Comparison of ENCODE assay signal across 11 cellular contexts in the genomic region with DNA sequence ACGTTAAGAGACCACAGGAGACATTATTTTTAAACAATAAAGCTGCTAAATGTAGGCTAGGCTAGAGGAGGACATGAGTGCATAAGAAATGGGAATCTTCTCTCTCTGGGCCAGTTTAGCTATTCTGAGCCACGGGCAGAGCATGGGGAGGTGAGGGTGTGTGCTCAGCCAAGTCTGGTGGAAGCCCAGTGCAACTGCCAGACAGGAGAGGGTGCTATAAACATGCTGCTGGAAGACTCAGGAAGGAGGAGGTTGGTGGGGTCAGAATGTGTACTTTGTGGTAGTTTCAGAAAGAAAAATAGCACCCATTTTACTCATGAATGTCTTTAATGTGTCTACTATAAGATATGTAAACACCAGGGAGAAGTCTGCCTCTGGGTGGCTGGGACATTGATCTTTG. TPM values are rescaled to one million over a fixed set of nuclear protein-coding genes. Genes with fewer than 3 reads are reported as not detected.
DNase-seq lines count a peak whose midpoint lies in the region; TF ChIP-seq lines count a peak whose summit lies in the region.
"Had no signal": no experiment of that assay in that cellular context is flagged by ENCODE, and none has a peak within 500 bp of the region (broad histone marks: within the 10 kb centered on the region; RNA-seq: fewer than 3 reads in every experiment).

No MANE protein-coding gene starts in this region.

- no peaks in the 10 kb centered on the region for H3K9me3 ChIP-seq in HEK293 (ENCODE audit: control insufficient read depth, insufficient read depth, low read depth, low read length)
- H3K9me3 ChIP-seq in suprapubic skin = no peaks in the 10 kb centered on the region
- H3K9me3 ChIP-seq: vagina had no signal

- in situ Hi-C loops in SK-MEL-5 (cut with HindIII; ENCODE audit: low pct_unique_long_range_greater_than_20kb, low sequenced_read_pairs) (no loop called here), GM13977 (cut with MboI; ENCODE audit: low pct_unique_long_range_greater_than_20kb, low sequenced_read_pairs, unreplicated experiment) (no loop called here)

- TF ChIP-seq CTCF in C4-2B (conservative IDR thresholded peaks at IDR 0.05) (0 out of 2 replicates have a peak, but pooled peaks have one; percentile 12), HEK293 (tag by site-specific recombination; IDR thresholded peaks at IDR 0.05) (peak; percentile 24; the same call in 1 of the 2 replicates), suprapubic skin (IDR thresholded peaks at IDR 0.05) (no peak), GM13977 (IDR thresholded peaks at IDR 0.05; ENCODE audit: extremely low read depth, insufficient read depth, missing control alignments) (no peak)

- H3K36me3 ChIP-seq in HEK293 (ENCODE audit: control insufficient read depth in 2 of 2, insufficient read depth in 1 of 2, low read length in 2 of 2) (no peaks in the 10 kb centered on the region), suprapubic skin (no peaks in the 10 kb centered on the region)
- H3K36me3 ChIP-seq: vagina had no signal

- peaks cover 40% of the 10 kb centered on the region for H3K27me3 ChIP-seq in suprapubic skin
- H3K27me3 ChIP-seq: vagina had no signal

- POLR2A ChIA-PET in HEK293 (lab: Yijun Ruan, JAX) = no interaction called here

- peak; percentile 72 for DNase-seq in SK-MEL-5 (ENCODE audit: low read depth, low spot score)
- peak; percentile 68 for DNase-seq in iPS-NIHi7 (ENCODE audit: extremely low spot score)
- DNase-seq in A172 (ENCODE audit: low spot score) = no peak
- DNase-seq in suprapubic skin (ENCODE audit: low spot score in 2 of 2) = no peak
- no peak for DNase-seq in NCI-H226
- no peak for DNase-seq in GM13977 (ENCODE audit: low spot score)
- DNase-seq: activated gamma-delta T cell treated with Interleukin-2 at 50 U/mL for 16 hours had no signal

- H3K4me3 ChIP-seq in HEK293 (ENCODE audit: low read depth, low read length) = no peak overlapping the region
- H3K4me3 ChIP-seq in suprapubic skin = no peak overlapping the region
- H3K4me3 ChIP-seq: SK-N-MC, vagina had no signal

- 33% methylated on average over 2 of the region's 2 CpGs for WGBS in suprapubic skin

- CTCF ChIA-PET in HEK293 (lab: Yijun Ruan, JAX) = interaction anchor here (0.5 to 2.8 kb wide), 17 partner anchors 17 to 1093 kb away, joined by 3 to 20 read pairs (median 4); no protein-coding TSS in a partner anchor

- no peak for TF ChIP-seq POLR2A in suprapubic skin (IDR thresholded peaks at IDR 0.05)

- H3K4me1 ChIP-seq in HEK293 (ENCODE audit: control insufficient read depth, insufficient read depth, low read length) (no peaks in the 10 kb centered on the region), suprapubic skin (peaks cover 7% of the 10 kb centered on the region)
- H3K4me1 ChIP-seq: vagina had no signal

- TF ChIP-seq EP300 in suprapubic skin (IDR thresholded peaks at IDR 0.05) = no peak

- H3K27ac ChIP-seq in C4-2B = no peak overlapping the region
- H3K27ac ChIP-seq in HEK293 (ENCODE audit: extremely low read depth, low read depth, low read length) = no peak overlapping the region
- H3K27ac ChIP-seq in suprapubic skin = no peak overlapping the region
- H3K27ac ChIP-seq: SK-N-MC, vagina had no signal

TF ChIP-seq in HEK293, 187 proteins besides CTCF, POLR2A, EP300 and RAD21 (continues in another document):
- no peak for TF ChIP-seq ZNF707 (tag by site-specific recombination; IDR thresholded peaks at IDR 0.05)
- peak; percentile 61 for TF ChIP-seq ZNF654 (tag by site-specific recombination; IDR thresholded peaks at IDR 0.05; ENCODE audit: low read depth)
- TF ChIP-seq KLF1 (tag by site-specific recombination; IDR thresholded peaks at IDR 0.05) = no peak
- TF ChIP-seq, protein P1, sequence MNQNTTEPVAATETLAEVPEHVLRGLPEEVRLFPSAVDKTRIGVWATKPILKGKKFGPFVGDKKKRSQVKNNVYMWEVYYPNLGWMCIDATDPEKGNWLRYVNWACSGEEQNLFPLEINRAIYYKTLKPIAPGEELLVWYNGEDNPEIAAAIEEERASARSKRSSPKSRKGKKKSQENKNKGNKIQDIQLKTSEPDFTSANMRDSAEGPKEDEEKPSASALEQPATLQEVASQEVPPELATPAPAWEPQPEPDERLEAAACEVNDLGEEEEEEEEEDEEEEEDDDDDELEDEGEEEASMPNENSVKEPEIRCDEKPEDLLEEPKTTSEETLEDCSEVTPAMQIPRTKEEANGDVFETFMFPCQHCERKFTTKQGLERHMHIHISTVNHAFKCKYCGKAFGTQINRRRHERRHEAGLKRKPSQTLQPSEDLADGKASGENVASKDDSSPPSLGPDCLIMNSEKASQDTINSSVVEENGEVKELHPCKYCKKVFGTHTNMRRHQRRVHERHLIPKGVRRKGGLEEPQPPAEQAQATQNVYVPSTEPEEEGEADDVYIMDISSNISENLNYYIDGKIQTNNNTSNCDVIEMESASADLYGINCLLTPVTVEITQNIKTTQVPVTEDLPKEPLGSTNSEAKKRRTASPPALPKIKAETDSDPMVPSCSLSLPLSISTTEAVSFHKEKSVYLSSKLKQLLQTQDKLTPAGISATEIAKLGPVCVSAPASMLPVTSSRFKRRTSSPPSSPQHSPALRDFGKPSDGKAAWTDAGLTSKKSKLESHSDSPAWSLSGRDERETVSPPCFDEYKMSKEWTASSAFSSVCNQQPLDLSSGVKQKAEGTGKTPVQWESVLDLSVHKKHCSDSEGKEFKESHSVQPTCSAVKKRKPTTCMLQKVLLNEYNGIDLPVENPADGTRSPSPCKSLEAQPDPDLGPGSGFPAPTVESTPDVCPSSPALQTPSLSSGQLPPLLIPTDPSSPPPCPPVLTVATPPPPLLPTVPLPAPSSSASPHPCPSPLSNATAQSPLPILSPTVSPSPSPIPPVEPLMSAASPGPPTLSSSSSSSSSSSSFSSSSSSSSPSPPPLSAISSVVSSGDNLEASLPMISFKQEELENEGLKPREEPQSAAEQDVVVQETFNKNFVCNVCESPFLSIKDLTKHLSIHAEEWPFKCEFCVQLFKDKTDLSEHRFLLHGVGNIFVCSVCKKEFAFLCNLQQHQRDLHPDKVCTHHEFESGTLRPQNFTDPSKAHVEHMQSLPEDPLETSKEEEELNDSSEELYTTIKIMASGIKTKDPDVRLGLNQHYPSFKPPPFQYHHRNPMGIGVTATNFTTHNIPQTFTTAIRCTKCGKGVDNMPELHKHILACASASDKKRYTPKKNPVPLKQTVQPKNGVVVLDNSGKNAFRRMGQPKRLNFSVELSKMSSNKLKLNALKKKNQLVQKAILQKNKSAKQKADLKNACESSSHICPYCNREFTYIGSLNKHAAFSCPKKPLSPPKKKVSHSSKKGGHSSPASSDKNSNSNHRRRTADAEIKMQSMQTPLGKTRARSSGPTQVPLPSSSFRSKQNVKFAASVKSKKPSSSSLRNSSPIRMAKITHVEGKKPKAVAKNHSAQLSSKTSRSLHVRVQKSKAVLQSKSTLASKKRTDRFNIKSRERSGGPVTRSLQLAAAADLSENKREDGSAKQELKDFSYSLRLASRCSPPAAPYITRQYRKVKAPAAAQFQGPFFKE (tag by site-specific recombination; IDR thresholded peaks at IDR 0.05; ENCODE audit: borderline replicate concordance) = no peak
- TF ChIP-seq, protein P2, sequence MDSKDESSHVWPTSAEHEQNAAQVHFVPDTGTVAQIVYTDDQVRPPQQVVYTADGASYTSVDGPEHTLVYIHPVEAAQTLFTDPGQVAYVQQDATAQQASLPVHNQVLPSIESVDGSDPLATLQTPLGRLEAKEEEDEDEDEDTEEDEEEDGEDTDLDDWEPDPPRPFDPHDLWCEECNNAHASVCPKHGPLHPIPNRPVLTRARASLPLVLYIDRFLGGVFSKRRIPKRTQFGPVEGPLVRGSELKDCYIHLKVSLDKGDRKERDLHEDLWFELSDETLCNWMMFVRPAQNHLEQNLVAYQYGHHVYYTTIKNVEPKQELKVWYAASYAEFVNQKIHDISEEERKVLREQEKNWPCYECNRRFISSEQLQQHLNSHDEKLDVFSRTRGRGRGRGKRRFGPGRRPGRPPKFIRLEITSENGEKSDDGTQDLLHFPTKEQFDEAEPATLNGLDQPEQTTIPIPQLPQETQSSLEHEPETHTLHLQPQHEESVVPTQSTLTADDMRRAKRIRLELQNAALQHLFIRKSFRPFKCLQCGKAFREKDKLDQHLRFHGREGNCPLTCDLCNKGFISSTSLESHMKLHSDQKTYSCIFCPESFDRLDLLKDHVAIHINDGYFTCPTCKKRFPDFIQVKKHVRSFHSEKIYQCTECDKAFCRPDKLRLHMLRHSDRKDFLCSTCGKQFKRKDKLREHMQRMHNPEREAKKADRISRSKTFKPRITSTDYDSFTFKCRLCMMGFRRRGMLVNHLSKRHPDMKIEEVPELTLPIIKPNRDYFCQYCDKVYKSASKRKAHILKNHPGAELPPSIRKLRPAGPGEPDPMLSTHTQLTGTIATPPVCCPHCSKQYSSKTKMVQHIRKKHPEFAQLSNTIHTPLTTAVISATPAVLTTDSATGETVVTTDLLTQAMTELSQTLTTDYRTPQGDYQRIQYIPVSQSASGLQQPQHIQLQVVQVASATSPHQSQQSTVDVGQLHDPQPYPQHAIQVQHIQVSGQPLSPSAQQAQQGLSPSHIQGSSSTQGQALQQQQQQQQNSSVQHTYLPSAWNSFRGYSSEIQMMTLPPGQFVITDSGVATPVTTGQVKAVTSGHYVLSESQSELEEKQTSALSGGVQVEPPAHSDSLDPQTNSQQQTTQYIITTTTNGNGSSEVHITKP (tag by site-specific recombination; IDR thresholded peaks at IDR 0.05) = no peak
- TF ChIP-seq ZNF239 (tag by site-specific recombination; IDR thresholded peaks at IDR 0.05) = no peak
- TF ChIP-seq SCRT1 (tag by site-specific recombination; IDR thresholded peaks at IDR 0.05; ENCODE audit: borderline replicate concordance) = no peak
- 0 out of 2 replicates have a peak, but pooled peaks have one; percentile 23 for TF ChIP-seq TRIM28 (IDR thresholded peaks at IDR 0.05; ENCODE audit: borderline replicate concordance, low read length)
- TF ChIP-seq, protein P3, sequence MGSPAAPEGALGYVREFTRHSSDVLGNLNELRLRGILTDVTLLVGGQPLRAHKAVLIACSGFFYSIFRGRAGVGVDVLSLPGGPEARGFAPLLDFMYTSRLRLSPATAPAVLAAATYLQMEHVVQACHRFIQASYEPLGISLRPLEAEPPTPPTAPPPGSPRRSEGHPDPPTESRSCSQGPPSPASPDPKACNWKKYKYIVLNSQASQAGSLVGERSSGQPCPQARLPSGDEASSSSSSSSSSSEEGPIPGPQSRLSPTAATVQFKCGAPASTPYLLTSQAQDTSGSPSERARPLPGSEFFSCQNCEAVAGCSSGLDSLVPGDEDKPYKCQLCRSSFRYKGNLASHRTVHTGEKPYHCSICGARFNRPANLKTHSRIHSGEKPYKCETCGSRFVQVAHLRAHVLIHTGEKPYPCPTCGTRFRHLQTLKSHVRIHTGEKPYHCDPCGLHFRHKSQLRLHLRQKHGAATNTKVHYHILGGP (tag by site-specific recombination; IDR thresholded peaks at IDR 0.05) = no peak

RNA-seq across cellular contexts. Expression of a gene that starts 5.9 kb away (rescaled TPM):
- 1.3 and 1.5 TPM in 2 replicates for total RNA-seq in SK-MEL-5 (2014; rRNA removed; shearing (Covaris generic))
- 3.8 and 4.5 TPM in 2 replicates for polyA plus RNA-seq in SK-MEL-5 (2015; cell fraction: cytosol; rRNA removed)
- 1.5 and 3.5 TPM in 2 replicates for polyA plus RNA-seq in SK-MEL-5 (2015; cell fraction: nucleus; rRNA removed)
- total RNA-seq in A172 (2014; rRNA removed; shearing (Covaris generic)) = 0.31 and 0.69 TPM in 2 replicates
- total RNA-seq in suprapubic skin = 1 to 10 TPM; 1.4 to 6.8 (median 3.3) TPM

Comparison
In these comparisons a context has a peak if more than half of its experiments do, and no peak if none do; other contexts are left out.
1. CTCF ChIP-seq: peak in C4-2B (single experiment) and HEK293 (single experiment); none in suprapubic skin (0 of 2) and GM13977 (single experiment).
2. DNase-seq: peak in SK-MEL-5 (single experiment) and iPS-NIHi7 (single experiment); none in A172 (single experiment), suprapubic skin (0 of 2), NCI-H226 (single experiment) and GM13977 (single experiment).